In the genomic region with DNA sequence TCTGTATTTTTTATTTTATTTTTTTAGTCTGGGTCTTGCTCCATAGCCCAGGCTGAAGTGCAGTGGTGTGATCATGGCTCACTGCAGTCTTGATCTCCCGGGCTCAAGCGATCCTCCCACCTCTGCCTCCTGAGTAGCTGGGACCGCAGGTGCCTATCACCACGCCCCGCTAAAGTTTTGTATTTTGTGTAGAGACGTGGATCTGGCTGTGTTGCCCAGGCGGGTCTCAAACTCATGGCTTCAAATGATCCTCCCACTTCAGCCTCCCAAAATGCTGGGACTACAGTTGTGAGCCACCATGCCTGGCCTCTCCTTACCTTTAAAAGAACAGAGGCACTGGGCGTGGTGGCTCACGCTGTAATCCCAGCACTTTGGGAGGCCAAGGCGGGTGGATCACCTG, we compare ENCODE assay signal across 9 cellular contexts. TPM values are rescaled to one million over a fixed set of nuclear protein-coding genes. Genes with fewer than 3 reads are reported as not detected.
"Had no signal": no experiment of that assay in that cellular context is flagged by ENCODE, and none has a peak within 500 bp of the region (broad histone marks: within the 10 kb centered on the region; RNA-seq: fewer than 3 reads in every experiment).

No MANE protein-coding gene starts in this region.

- H3K4me3 ChIP-seq: GM23248, HAP-1, K562 had no signal

- DNase-seq: GM23248, GOT3, H7, IMR-90 had no signal

- H3K9me3 ChIP-seq: HAP-1 had no signal

- ATAC-seq: HCT116, K562 had no signal

- H3K4me1 ChIP-seq: HAP-1 had no signal

- H3K9ac ChIP-seq: GM23248 had no signal

- H3K27ac ChIP-seq: GM23248 had no signal

- H2AFZ ChIP-seq: GM23248 had no signal

- H3K36me3 ChIP-seq: HAP-1 had no signal

RNA-seq across cellular contexts. Expression of gene MAG, which starts 4.2 kb away (rescaled TPM):
- total RNA-seq: GM23248, H4, HT-29, IMR-90 had no signal
- polyA plus RNA-seq: GM23248, IMR-90 had no signal

RNA-seq across cellular contexts. Expression of gene HAMP, which starts 5.4 kb away (rescaled TPM):
- total RNA-seq: GM23248, H7 had no signal
- polyA plus RNA-seq: GM23248, IMR-90 had no signal

RNA-seq across cellular contexts. Expression of gene LSR, which starts 38.9 kb away (rescaled TPM):
- total RNA-seq: GM23248 had no signal

RNA-seq across cellular contexts. Expression of gene CD22, which starts 41.3 kb away (rescaled TPM):
- total RNA-seq: GM23248, H7 had no signal
